In the genomic region with DNA sequence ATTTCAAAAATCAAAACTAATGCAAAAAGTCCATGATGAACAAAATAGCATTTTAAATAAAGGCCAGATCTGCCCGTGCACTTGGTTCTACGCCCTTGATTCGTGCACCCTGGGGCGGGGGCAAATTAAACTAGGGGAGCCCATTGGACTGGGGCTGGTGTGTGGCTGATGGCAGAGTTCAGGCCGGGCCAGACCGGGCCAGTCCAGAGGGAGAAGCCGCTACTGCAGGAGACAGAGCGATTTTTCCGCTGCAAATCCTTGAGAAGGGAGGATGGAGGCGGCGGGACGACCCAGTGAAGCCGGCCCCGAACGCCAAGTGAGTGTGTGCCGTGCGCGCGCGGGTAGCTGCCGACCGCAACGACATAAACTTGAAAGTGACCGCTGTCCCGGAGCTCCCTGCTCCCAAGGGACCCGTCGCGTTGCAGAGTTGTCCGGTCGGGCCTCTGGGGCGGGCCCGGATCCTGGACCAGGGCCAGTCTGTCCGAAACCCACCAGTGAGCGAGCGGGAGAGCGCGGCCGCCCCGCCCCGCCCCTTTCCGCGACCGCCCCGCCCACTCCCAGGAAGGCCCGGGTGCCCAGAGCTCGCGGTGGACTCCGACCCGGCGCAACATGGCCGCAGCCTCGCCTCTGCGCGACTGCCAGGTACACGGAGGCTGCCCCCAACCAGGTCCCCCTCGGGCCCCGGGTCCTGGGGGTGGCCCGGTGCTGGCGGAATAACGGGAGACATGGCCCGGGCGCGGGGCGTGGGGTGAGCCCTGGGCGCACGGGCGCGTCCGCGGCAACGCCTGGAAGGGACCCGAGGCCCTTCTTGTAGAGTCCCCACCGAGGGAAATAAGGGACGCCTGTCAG, we compare ENCODE assay signal across 8 cellular contexts. TPM values are rescaled to one million over a fixed set of nuclear protein-coding genes. Genes with fewer than 3 reads are reported as not detected.
DNase-seq lines count a peak whose midpoint lies in the region; ATAC-seq and TF ChIP-seq lines count a peak whose summit lies in the region.

A gene (plus strand): TSS at position 578 of the 849 bp plus-strand sequence. CDS start 32 bp downstream, at position 610.

- DNase-seq in AG10803 (ENCODE audit: low read depth), result peak; percentile 75
- DNase-seq in RWPE2 (ENCODE audit: low spot score), result no peak
- DNase-seq in activated naive CD4-positive, alpha-beta T cell treated with Interleukin-2 at 50 U/mL for 16 hours, result peak; percentile 48
- DNase-seq in fibroblast of villous mesenchyme (ENCODE audit: low read depth), result peak; percentile 80
- DNase-seq in natural killer cell, result peak; percentile 57
- DNase-seq in tibial artery, result peak; percentile 92 to 97

- intact Hi-C loops in natural killer cell (cut with micrococcal nuclease) (loop anchor here (2.0 kb wide), 2 partner anchors 13 to 21 kb away; no protein-coding TSS in a partner anchor), tibial artery (cut with DNase I; ENCODE audit: low total_unique reads) (no loop called here)

- peak within 1 kb of the TSS; percentile 95 for H3K4me3 Mint-ChIP-seq in natural killer cell

- peak within 1 kb of the TSS; percentile 82 to 88 for H3K27ac Mint-ChIP-seq in natural killer cell

- H3K36me3 Mint-ChIP-seq in natural killer cell, result no peaks in the 10 kb centered on the region

- peaks cover 3% of the 10 kb centered on the region for H3K9me3 ChIP-seq in RWPE2 (ENCODE audit: severe bottlenecking)
- H3K9me3 ChIP-seq in tibial artery, result no peaks in the 10 kb centered on the region

- H3K4me1 Mint-ChIP-seq in natural killer cell, result peaks cover 61 to 65% of the 10 kb centered on the region in 2 donors

- H3K9me3 Mint-ChIP-seq in natural killer cell, result no peaks in the 10 kb centered on the region

- no peaks in the 10 kb centered on the region for H3K27me3 ChIP-seq in RWPE2 (ENCODE audit: insufficient read depth, poor library complexity, severe bottlenecking)
- no peaks in the 10 kb centered on the region for H3K27me3 ChIP-seq in tibial artery

- no peak for TF ChIP-seq CTCF in AG10803 (conservative IDR thresholded peaks at IDR 0.05; ENCODE audit: low read length)
- TF ChIP-seq CTCF in RWPE2 (IDR thresholded peaks at IDR 0.05; ENCODE audit: poor library complexity, severe bottlenecking), result no peak
- TF ChIP-seq CTCF in fibroblast of villous mesenchyme (IDR thresholded peaks at IDR 0.05; ENCODE audit: insufficient read depth, low read depth, low read length), result no peak
- TF ChIP-seq CTCF in natural killer cell (IDR thresholded peaks at IDR 0.05), result no peak
- peak in 1 of 2 experiments; percentile 23 for TF ChIP-seq CTCF in tibial artery (IDR thresholded peaks at IDR 0.05)

- H3K36me3 ChIP-seq in RWPE2 (ENCODE audit: low read depth), result no peaks in the 10 kb centered on the region; the same call in 1 of the 2 replicates
- peaks cover 6 to 26% (median 9%) of the 10 kb centered on the region in 3 donors for H3K36me3 ChIP-seq in tibial artery

- no peak within 1 kb of the TSS for H3K27ac ChIP-seq in RWPE2 (ENCODE audit: poor library complexity, severe bottlenecking)
- H3K27ac ChIP-seq in tibial artery, result peak within 1 kb of the TSS; percentile 89 to 94

- H3K4me1 ChIP-seq in RWPE2 (ENCODE audit: insufficient read depth, poor library complexity, severe bottlenecking) (no peaks in the 10 kb centered on the region), tibial artery (peaks cover 0 to 33% (median 18%) of the 10 kb centered on the region in 4 donors)

- H3K27me3 Mint-ChIP-seq in natural killer cell (ENCODE audit: low read depth in 2 of 2), result no peaks in the 10 kb centered on the region

- ATAC-seq in GM18868 (IDR thresholded peaks at IDR 0.05; ENCODE audit: unreplicated experiment) (peak; percentile 68), HG03571 (IDR thresholded peaks at IDR 0.05; ENCODE audit: unreplicated experiment) (peak; percentile 74), RWPE2 (ENCODE audit: low read depth) (peak; percentile 90), natural killer cell (peak; percentile 83 to 86 (median 86))

- H3K4me3 ChIP-seq in AG10803 (ENCODE audit: low read length) (peak within 1 kb of the TSS; percentile 81), RWPE2 (ENCODE audit: severe bottlenecking) (peak within 1 kb of the TSS; percentile 58), fibroblast of villous mesenchyme (ENCODE audit: low read depth, low read length) (peak within 1 kb of the TSS; percentile 82), tibial artery (peak within 1 kb of the TSS; percentile 79 to 82)

RNA-seq across cellular contexts. Expression of the gene that starts here (rescaled TPM):
- total RNA-seq in fibroblast of villous mesenchyme (26.8 and 28.7 TPM in 2 replicates), natural killer cell (100 to 1,000 TPM; 251 to 313 (median 312) TPM)
